ENCODE assay signal across 8 cellular contexts in genomic region chr9:137589441-137590122, GRCh38. TPM values are rescaled to one million over a fixed set of nuclear protein-coding genes. Genes with fewer than 3 reads are reported as not detected.
A peak's percentile ranks its signal among the peaks of the same experiment; 100 is the strongest.
DNase-seq lines count a peak whose midpoint lies in the region; ATAC-seq and TF ChIP-seq lines count a peak whose summit lies in the region.

No MANE protein-coding gene starts in this region.

- H3K4me3 Mint-ChIP-seq in central memory CD8-positive, alpha-beta T cell = peak overlapping the region; percentile 79

- no peaks in the 10 kb centered on the region for H3K27me3 ChIP-seq in MG63
- no peaks in the 10 kb centered on the region for H3K27me3 ChIP-seq in vagina

- WGBS in mesodermal cell (ENCODE audit: insufficient coverage in 2 of 2), 2 experiments = 7 to 11% methylated on average over 32 to 46 of the region's 58 CpGs

- peaks cover 36% of the 10 kb centered on the region for H3K36me3 ChIP-seq in MG63
- H3K36me3 ChIP-seq in mesodermal cell (ENCODE audit: control insufficient read depth, insufficient read depth, low read length) = peaks cover 42% of the 10 kb centered on the region
- peaks cover 0 to 32% of the 10 kb centered on the region in 2 donors for H3K36me3 ChIP-seq in vagina

- peaks cover 19% of the 10 kb centered on the region for H3K36me3 Mint-ChIP-seq in central memory CD8-positive, alpha-beta T cell (ENCODE audit: insufficient read depth)

- no peak for TF ChIP-seq CTCF in GM12864 (IDR thresholded peaks at IDR 0.05; ENCODE audit: low read depth, low read length, missing control alignments)
- TF ChIP-seq CTCF in vagina (IDR thresholded peaks at IDR 0.05) = no peak

- peaks cover 11% of the 10 kb centered on the region for H3K4me1 Mint-ChIP-seq in central memory CD8-positive, alpha-beta T cell

- H3K27ac ChIP-seq in mesodermal cell (ENCODE audit: low read depth, low read length, severe bottlenecking) (no peak overlapping the region), vagina (no peak overlapping the region)

- no peaks in the 10 kb centered on the region for H3K27me3 Mint-ChIP-seq in central memory CD8-positive, alpha-beta T cell

- H3K27ac Mint-ChIP-seq in central memory CD8-positive, alpha-beta T cell (ENCODE audit: low read depth) = peak overlapping the region; percentile 46

- H3K4me3 ChIP-seq in GM12864 (ENCODE audit: low read depth, low read length) (peak overlapping the region; percentile 94), MG63 (peak overlapping the region; percentile 70), mesodermal cell (ENCODE audit: extremely low read depth, insufficient read depth, low read length, poor library complexity, severe bottlenecking) (peak overlapping the region; percentile 64), vagina (peak overlapping the region; percentile 68 to 70)

- H3K9me3 Mint-ChIP-seq in central memory CD8-positive, alpha-beta T cell = no peaks in the 10 kb centered on the region

- H3K9me3 ChIP-seq in MG63 (no peaks in the 10 kb centered on the region), mesodermal cell (ENCODE audit: control insufficient read depth, low read length) (no peaks in the 10 kb centered on the region), vagina (no peaks in the 10 kb centered on the region)

- peaks cover 3% of the 10 kb centered on the region for H3K4me1 ChIP-seq in mesodermal cell (ENCODE audit: control insufficient read depth, insufficient read depth, low read length, poor library complexity, severe bottlenecking)
- H3K4me1 ChIP-seq in vagina = peaks cover 28% of the 10 kb centered on the region

- ATAC-seq in GM21723 (IDR thresholded peaks at IDR 0.05; ENCODE audit: unreplicated experiment) (peak; percentile 23), left lobe of liver (no peak)
- peak; percentile 9 for ATAC-seq in central memory CD8-positive, alpha-beta T cell (replicated peaks; ENCODE audit: extremely low read depth, poor library complexity, severe bottlenecking)

- no peak for DNase-seq in GM12864 (ENCODE audit: low read depth)
- DNase-seq in MG63 = no peak
- DNase-seq in central memory CD8-positive, alpha-beta T cell (ENCODE audit: low spot score in 2 of 2) = no peak
- no peak for DNase-seq in vagina (ENCODE audit: extremely low spot score in 2 of 2)
- no peak for DNase-seq in putamen (ENCODE audit: low spot score)
- DNase-seq in left lobe of liver (ENCODE audit: low spot score) = no peak

- intact Hi-C loops in vagina (cut with DNase I) = loop anchor here (1.0 kb wide), 1 partner anchor 31 kb away; no protein-coding TSS in a partner anchor

- TF ChIP-seq POLR2A in vagina (IDR thresholded peaks at IDR 0.05) = no peak

RNA-seq across cellular contexts. Expression of gene ZMYND19, which starts 0.7 kb away (rescaled TPM):
- total RNA-seq in MG63 (2014; rRNA removed; shearing (Covaris generic); ENCODE audit: low replicate concordance) = 19.0 and 33.8 TPM in 2 replicates
- polyA plus RNA-seq in mesodermal cell (2013, experiment 1 of 2) = 34.4 TPM
- polyA plus RNA-seq in mesodermal cell (2013, experiment 2 of 2) = 25.8 TPM
- 10.3 TPM for total RNA-seq in vagina
- 13.0 TPM for total RNA-seq in left lobe of liver

RNA-seq across cellular contexts. Expression of gene DPH7, which starts 10.9 kb away (rescaled TPM):
- total RNA-seq in MG63 (2014; rRNA removed; shearing (Covaris generic); ENCODE audit: low replicate concordance) = 28.8 and 69.1 TPM in 2 replicates
- 27.3 TPM for polyA plus RNA-seq in mesodermal cell (2013, experiment 1 of 2)
- 25.0 TPM for polyA plus RNA-seq in mesodermal cell (2013, experiment 2 of 2)
- total RNA-seq in vagina (32.9 TPM), left lobe of liver (14.4 TPM)

RNA-seq across cellular contexts. Expression of gene ARRDC1, which starts 15.9 kb away (rescaled TPM):
- total RNA-seq in MG63 (2014; rRNA removed; shearing (Covaris generic); ENCODE audit: low replicate concordance) = 11.9 and 36.0 TPM in 2 replicates
- polyA plus RNA-seq in mesodermal cell (2013, experiment 1 of 2) = 17.5 TPM
- 12.5 TPM for polyA plus RNA-seq in mesodermal cell (2013, experiment 2 of 2)
- total RNA-seq in vagina (114 TPM), left lobe of liver (29.0 TPM)

RNA-seq across cellular contexts. Expression of gene EHMT1, which starts 29.2 kb away (rescaled TPM):
- 64.5 and 157 TPM in 2 replicates for total RNA-seq in MG63 (2014; rRNA removed; shearing (Covaris generic); ENCODE audit: low replicate concordance)
- polyA plus RNA-seq in mesodermal cell (2013, experiment 1 of 2) = 49.5 TPM
- 46.4 TPM for polyA plus RNA-seq in mesodermal cell (2013, experiment 2 of 2)
- total RNA-seq in vagina (65.8 TPM), left lobe of liver (64.2 TPM)

RNA-seq across cellular contexts. Expression of gene MRPL41, which starts 37.9 kb away (rescaled TPM):
- total RNA-seq in MG63 (2014; rRNA removed; shearing (Covaris generic); ENCODE audit: low replicate concordance) = 57.4 and 62.2 TPM in 2 replicates
- 35.6 TPM for polyA plus RNA-seq in mesodermal cell (2013, experiment 1 of 2)
- polyA plus RNA-seq in mesodermal cell (2013, experiment 2 of 2) = 28.7 TPM
- 83.7 TPM for total RNA-seq in vagina
- 100 TPM for total RNA-seq in left lobe of liver
